8 cellular contexts compared by ENCODE assay signal in the genomic region with DNA sequence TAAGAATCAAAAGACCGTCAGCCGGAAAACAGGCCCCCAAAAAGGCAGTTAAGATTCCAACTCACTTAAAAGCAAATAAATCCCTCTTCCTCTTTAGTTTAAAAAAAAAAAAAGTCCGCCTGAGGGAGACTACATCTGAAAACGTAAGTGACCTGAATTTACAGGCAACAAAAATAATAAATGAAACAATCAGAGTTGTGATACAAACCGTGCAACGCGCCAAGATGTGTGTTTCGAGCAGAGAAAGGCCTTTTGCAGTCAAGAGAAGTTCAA. TPM values are rescaled to one million over a fixed set of nuclear protein-coding genes. Genes with fewer than 3 reads are reported as not detected.
A peak's percentile ranks its signal among the peaks of the same experiment; 100 is the strongest.
DNase-seq lines count a peak whose midpoint lies in the region; ATAC-seq, FAIRE-seq and TF ChIP-seq lines count a peak whose summit lies in the region.

No MANE protein-coding gene starts in this region.

- H4K20me1 ChIP-seq in astrocyte (ENCODE audit: insufficient read depth, low read length) = peaks cover 53% of the 10 kb centered on the region

- H2AFZ ChIP-seq in astrocyte (ENCODE audit: low read depth, low read length) = peak overlapping the region; percentile 47

- no peak for FAIRE-seq in astrocyte (lab: Jason Lieb, UNC)

- peaks cover 9% of the 10 kb centered on the region for H3K4me1 ChIP-seq in astrocyte (ENCODE audit: insufficient read depth, low read length)

- DNase-seq in activated T-cell treated with anti-CD3 and anti-CD28 coated beads, Interleukin-2, amount 50 U/mL, for 72 hours = no peak
- no peak for DNase-seq in activated T-cell treated with anti-CD3 and anti-CD28 coated beads, Interleukin-2, amount 50 U/mL, for 48 hours
- no peak for DNase-seq in astrocyte (ENCODE audit: low read depth)
- DNase-seq in lower leg skin (ENCODE audit: low spot score in 2 of 2) = no peak
- DNase-seq in type B pancreatic cell (ENCODE audit: extremely low spot score, unreplicated experiment) = no peak
- no peak for DNase-seq in LoVo (ENCODE audit: low spot score)
- no peak for DNase-seq in ureter (ENCODE audit: low spot score)

- H3K4me3 ChIP-seq in astrocyte (ENCODE audit: insufficient read depth, low read depth, low read length) (peak overlapping the region; percentile 93), lower leg skin (ENCODE audit: low read depth, poor library complexity, severe bottlenecking) (peak overlapping the region; percentile 88)

- peaks cover 0 to 2% of the 10 kb centered on the region in 2 donors for H3K9me3 Mint-ChIP-seq in activated T-cell treated with anti-CD3 and anti-CD28 coated beads, Interleukin-2, amount 50 U/mL, for 72 hours
- H3K9me3 Mint-ChIP-seq in astrocyte (ENCODE audit: unreplicated experiment) = peaks cover 1% of the 10 kb centered on the region
- peaks cover 3% of the 10 kb centered on the region for H3K9me3 Mint-ChIP-seq in type B pancreatic cell

- peaks cover 67% of the 10 kb centered on the region for H3K4me1 Mint-ChIP-seq in activated T-cell treated with anti-CD3 and anti-CD28 coated beads, Interleukin-2, amount 50 U/mL, for 72 hours (ENCODE audit: low read depth)
- H3K4me1 Mint-ChIP-seq in astrocyte (ENCODE audit: low read depth, unreplicated experiment) (peaks cover 38% of the 10 kb centered on the region), type B pancreatic cell (ENCODE audit: unreplicated experiment) (peaks cover 43% of the 10 kb centered on the region)

- H3K9me3 ChIP-seq in astrocyte (ENCODE audit: insufficient read depth, low read depth, low read length) = no peaks in the 10 kb centered on the region

- no peak for TF ChIP-seq POLR2A in lower leg skin (IDR thresholded peaks at IDR 0.05)

- peak overlapping the region; percentile 92 to 100 for H3K4me3 Mint-ChIP-seq in activated T-cell treated with anti-CD3 and anti-CD28 coated beads, Interleukin-2, amount 50 U/mL, for 72 hours
- H3K4me3 Mint-ChIP-seq in astrocyte (ENCODE audit: unreplicated experiment) (peak overlapping the region; percentile 99), type B pancreatic cell (peak overlapping the region; percentile 91)

- H3K36me3 ChIP-seq in astrocyte (ENCODE audit: insufficient read depth, low read length) = no peaks in the 10 kb centered on the region

- peaks cover 6 to 9% of the 10 kb centered on the region in 2 donors for H3K36me3 Mint-ChIP-seq in activated T-cell treated with anti-CD3 and anti-CD28 coated beads, Interleukin-2, amount 50 U/mL, for 72 hours (ENCODE audit: insufficient read depth in 2 of 2)
- H3K36me3 Mint-ChIP-seq in astrocyte (ENCODE audit: low read depth, unreplicated experiment) (peaks cover 4% of the 10 kb centered on the region), type B pancreatic cell (peaks cover 14% of the 10 kb centered on the region)

- peak overlapping the region; percentile 84 for H3K4me2 ChIP-seq in astrocyte (ENCODE audit: low read length)

- TF ChIP-seq CTCF in astrocyte (IDR thresholded peaks at IDR 0.05; ENCODE audit: insufficient read depth, low read depth, low read length) = no peak
- TF ChIP-seq CTCF in lower leg skin (IDR thresholded peaks at IDR 0.05) = no peak
- no peak for TF ChIP-seq CTCF in type B pancreatic cell (conservative IDR thresholded peaks at IDR 0.05)

- WGBS in lower leg skin, 2 donors = 1% methylated on average over 8 of the region's 8 CpGs

- H3K27me3 Mint-ChIP-seq in activated T-cell treated with anti-CD3 and anti-CD28 coated beads, Interleukin-2, amount 50 U/mL, for 72 hours (ENCODE audit: low read depth) = no peaks in the 10 kb centered on the region
- H3K27me3 Mint-ChIP-seq in astrocyte (ENCODE audit: low read depth, unreplicated experiment) (no peaks in the 10 kb centered on the region), type B pancreatic cell (no peaks in the 10 kb centered on the region)

- H3K27ac Mint-ChIP-seq in activated T-cell treated with anti-CD3 and anti-CD28 coated beads, Interleukin-2, amount 50 U/mL, for 72 hours = peak overlapping the region; percentile 97
- peak overlapping the region; percentile 97 for H3K27ac Mint-ChIP-seq in astrocyte (ENCODE audit: unreplicated experiment)
- H3K27ac Mint-ChIP-seq in type B pancreatic cell = peak overlapping the region; percentile 97

- no peaks in the 10 kb centered on the region for H3K27me3 ChIP-seq in astrocyte (ENCODE audit: insufficient read depth, low read length)

- H3K27ac ChIP-seq in astrocyte (ENCODE audit: low read depth, low read length) = peak overlapping the region; percentile 92

- H3K79me2 ChIP-seq in astrocyte (ENCODE audit: insufficient read depth, low read length) = peaks cover 83% of the 10 kb centered on the region

- peak overlapping the region; percentile 97 for H3K9ac ChIP-seq in astrocyte (ENCODE audit: low read length)

- intact Hi-C loops in lower leg skin (cut with DNase I; ENCODE audit: low total_unique reads) = no loop called here

- ATAC-seq in activated T-cell treated with anti-CD3 and anti-CD28 coated beads, Interleukin-2, amount 50 U/mL, for 72 hours (replicated peaks in 1 of 2) = no peak
- ATAC-seq in GM21737 (IDR thresholded peaks at IDR 0.05; ENCODE audit: unreplicated experiment) = no peak

RNA-seq across cellular contexts. Expression of a gene that starts 1.1 kb away (rescaled TPM):
- total RNA-seq in activated T-cell treated with anti-CD3 and anti-CD28 coated beads, Interleukin-2, amount 50 U/mL, for 72 hours = 100 to 1,000 TPM in 1 of 2 donors, 10 to 100 TPM in 1; 73.5 to 130 TPM
- total RNA-seq in astrocyte (97.1 and 99.8 TPM in 2 replicates), lower leg skin (100 to 1,000 TPM in 1 of 4 donors, 10 to 100 TPM in 3; 53.8 to 107 (median 60.6) TPM), type B pancreatic cell (ENCODE audit: low replicate concordance) (85.4 and 129 TPM in 2 replicates), ureter (190 TPM)
